ENCODE assay signal across 28 cellular contexts in genomic region chr16:47477680-47478079, GRCh38. TPM values are rescaled to one million over a fixed set of nuclear protein-coding genes. Genes with fewer than 3 reads are reported as not detected.
DNase-seq lines count a peak whose midpoint lies in the region; ATAC-seq, FAIRE-seq and TF ChIP-seq lines count a peak whose summit lies in the region.
"Had no signal": no experiment of that assay in that cellular context is flagged by ENCODE, and none has a peak within 500 bp of the region (broad histone marks: within the 10 kb centered on the region; RNA-seq: fewer than 3 reads in every experiment).

No MANE protein-coding gene starts in this region.

- FAIRE-seq in keratinocyte (lab: Jason Lieb, UNC), result no peak
- FAIRE-seq: A549, GM12891, urothelium cell line had no signal

- H4K20me1 ChIP-seq in mammary epithelial cell (ENCODE audit: insufficient read depth, low read length), result no peaks in the 10 kb centered on the region
- no peaks in the 10 kb centered on the region for H4K20me1 ChIP-seq in keratinocyte (ENCODE audit: control insufficient read depth, extremely low read depth, insufficient read depth, low read length)

- CTCF ChIA-PET in mammary epithelial cell (lab: Charles Lee; ENCODE audit: low non-redundant PET), result no interaction called here

- no peak overlapping the region for H3K4me3 ChIP-seq in mammary epithelial cell (replicated peaks in 1 of 3; ENCODE audit: insufficient read depth in 1 of 3, low read depth in 2 of 3, low read length in 3 of 3)
- no peak overlapping the region for H3K4me3 ChIP-seq in keratinocyte (ENCODE audit: control insufficient read depth in 2 of 3, extremely low read depth in 1 of 3, insufficient read depth in 2 of 3, low read depth in 1 of 3, low read length in 3 of 3)
- H3K4me3 ChIP-seq: A549, GM23338, lower lobe of right lung had no signal

- H3K4me1 ChIP-seq in mammary epithelial cell (ENCODE audit: insufficient read depth, low read length) (peaks cover 9% of the 10 kb centered on the region), keratinocyte (ENCODE audit: control insufficient read depth, extremely low read depth, insufficient read depth, low read length) (peaks cover 13% of the 10 kb centered on the region)
- H3K4me1 ChIP-seq: lower lobe of right lung had no signal

- no peak overlapping the region for H3K9ac ChIP-seq in mammary epithelial cell (ENCODE audit: insufficient read depth, low read length)
- no peak overlapping the region for H3K9ac ChIP-seq in keratinocyte (ENCODE audit: control insufficient read depth, extremely low read depth, insufficient read depth, low read length)
- H3K9ac ChIP-seq: KMS-11 had no signal

- intact Hi-C loops in mammary epithelial cell (cut with micrococcal nuclease), result loop anchor here (2.0 kb wide), 1 partner anchor 17 kb away; the partner anchor contains the start of genes ITFG1 and PHKB

- no TSS peak for BruUV-seq in mammary epithelial cell (replicated peaks; lab: Mats Ljungman, UMichigan)

- WGBS in mammary epithelial cell (ENCODE audit: low coverage, missing lambda C conversion rate), result 56% methylated on average over 1 of the region's 1 CpG

- dilution Hi-C loops in mammary epithelial cell (cut with HindIII; ENCODE audit: low sequenced_read_pairs) (no loop called here), keratinocyte (cut with MboI; ENCODE audit: extremely low pct_ligation_motif_present, low sequenced_read_pairs) (no loop called here)

- H3K4me2 ChIP-seq in mammary epithelial cell (ENCODE audit: insufficient read depth, low read depth, low read length) (no peak overlapping the region), keratinocyte (ENCODE audit: control insufficient read depth, extremely low read depth, insufficient read depth, low read depth, low read length) (no peak overlapping the region)
- H3K4me2 ChIP-seq: A549, GM23338, KMS-11 had no signal

- H2AFZ ChIP-seq in mammary epithelial cell (ENCODE audit: low read depth, low read length) (no peak overlapping the region), keratinocyte (ENCODE audit: control insufficient read depth, low read length) (no peak overlapping the region)
- H2AFZ ChIP-seq: GM23338 had no signal

- in situ Hi-C loops in mammary epithelial cell (cut with MboI; ENCODE audit: low sequenced_read_pairs in 2 of 2), result no loop called here

- H3K9me3 ChIP-seq in mammary epithelial cell (replicated peaks; ENCODE audit: insufficient read depth, low read length), result no peaks in the 10 kb centered on the region
- no peaks in the 10 kb centered on the region for H3K9me3 ChIP-seq in keratinocyte (ENCODE audit: control insufficient read depth, low read depth, low read length)
- H3K9me3 ChIP-seq: A549, lower lobe of right lung had no signal

- no peak for TF ChIP-seq CTCF in mammary epithelial cell (conservative IDR thresholded peaks at IDR 0.05 in 1 of 2, IDR thresholded peaks at IDR 0.05 in 1 of 2; ENCODE audit: extremely low read depth in 1 of 2, insufficient read depth in 1 of 2, low read depth in 1 of 2, low read length in 2 of 2)
- TF ChIP-seq CTCF in keratinocyte (optimal IDR thresholded peaks at IDR 0.05 in 1 of 3, IDR thresholded peaks at IDR 0.05 in 1 of 3, conservative IDR thresholded peaks at IDR 0.05 in 1 of 3; ENCODE audit: extremely low read depth in 1 of 3, insufficient read depth in 2 of 3, low read length in 3 of 3), result no peak

- H3K79me2 ChIP-seq in mammary epithelial cell (ENCODE audit: insufficient read depth, low read length) (peaks cover 40% of the 10 kb centered on the region), keratinocyte (ENCODE audit: control insufficient read depth, insufficient read depth, low read length) (peaks cover 18% of the 10 kb centered on the region)

- H3K27me3 ChIP-seq in mammary epithelial cell (ENCODE audit: insufficient read depth, low read length) (no peaks in the 10 kb centered on the region), keratinocyte (ENCODE audit: control insufficient read depth, extremely low read depth, insufficient read depth, low read length) (no peaks in the 10 kb centered on the region)

- H3K9me1 ChIP-seq in keratinocyte (ENCODE audit: control insufficient read depth, extremely low read depth, insufficient read depth, low read length), result no peaks in the 10 kb centered on the region

- H3K36me3 ChIP-seq in mammary epithelial cell (ENCODE audit: insufficient read depth, low read length) (peaks cover 2% of the 10 kb centered on the region), keratinocyte (ENCODE audit: control insufficient read depth in 2 of 2, extremely low read depth in 1 of 2, insufficient read depth in 2 of 2, low read length in 2 of 2) (no peaks in the 10 kb centered on the region)

- DNase-seq in A172 (ENCODE audit: low spot score) (peak; percentile 3), HPDE6-E6E7 (ENCODE audit: extremely low spot score) (peak; percentile 49), mammary epithelial cell (peak; percentile 46), keratinocyte (ENCODE audit: low read depth, low spot score) (no peak), activated gamma-delta T cell (lab: John Stamatoyannopoulos, UW) (no peak), HT-29 (ENCODE audit: low spot score) (no peak)
- no peak for DNase-seq in activated CD8-positive, alpha-beta memory T cell treated with anti-CD3 and anti-CD28 coated beads, Interleukin-2, amount 50 U/mL, for 48 hours
- DNase-seq: activated CD4-positive, alpha-beta memory T cell treated with anti-CD3 and anti-CD28 coated beads for 36 hours; activated naive CD4-positive, alpha-beta T cell treated with Interleukin-2 at 50 U/mL for 16 hours; anterior cingulate cortex; C1 segment of cervical spinal cord; cerebellar nuclear complex; endodermal cell; foreskin melanocyte; hippocampal formation; islet precursor cell; lower lobe of right lung; NCI-H1048; NCI-H2029 treated with DMSO at 0.1 percent for 48 hours; nucleus accumbens; right cardiac atrium; T-helper 2 cell had no signal

- H3K27ac ChIP-seq in mammary epithelial cell (ENCODE audit: insufficient read depth, low read depth, low read length), result no peak overlapping the region
- peak overlapping the region; percentile 53 for H3K27ac ChIP-seq in keratinocyte (ENCODE audit: control insufficient read depth, insufficient read depth, low read length)
- H3K27ac ChIP-seq: A549, KMS-11, lower lobe of right lung had no signal

- ATAC-seq in HG02938 (IDR thresholded peaks at IDR 0.05; ENCODE audit: unreplicated experiment), result no peak
- ATAC-seq: A549, GM23338, lower lobe of right lung, right cardiac atrium had no signal

RNA-seq across cellular contexts. Expression of gene PHKB, which starts 16.5 kb away (rescaled TPM):
- total RNA-seq in A172 (2014; rRNA removed; shearing (Covaris generic)), result 59.6 and 62.2 TPM in 2 replicates
- total RNA-seq in mammary epithelial cell, result 100 to 1,000 TPM in 1 of 2 donors, 10 to 100 TPM in 1; 57.4 to 100 TPM
- polyA plus RNA-seq in mammary epithelial cell (36.7 TPM), keratinocyte (56.7 to 71.7 TPM (median 60.9 TPM) in 3 replicates)
- polyA minus RNA-seq in mammary epithelial cell (63.9 TPM), keratinocyte (55.4 to 151 TPM (median 92.3 TPM) in 3 replicates)
- polyA plus RNA-seq in keratinocyte (2011; ENCODE audit: low read depth), result 35.6 TPM
- 42.3 and 62.8 TPM in 2 replicates for polyA plus RNA-seq in keratinocyte (2011; cell fraction: cytosol; rRNA removed)
- 64.0 and 78.9 TPM in 2 replicates for polyA plus RNA-seq in keratinocyte (2011; cell fraction: nucleus; rRNA removed)
- polyA plus RNA-seq in keratinocyte (2012; ENCODE audit: low replicate concordance), result 22.6 and 49.3 TPM in 2 replicates
- 50.5 TPM for polyA minus RNA-seq in keratinocyte (2011; cell fraction: cytosol; rRNA and poly(A)+ RNA removed)
- 67.1 and 141 TPM in 2 replicates for polyA minus RNA-seq in keratinocyte (2011; cell fraction: nucleus; rRNA and poly(A)+ RNA removed)
- 19.3 and 24.9 TPM in 2 replicates for total RNA-seq in HT-29 (2014; rRNA removed; shearing (Covaris generic))

RNA-seq across cellular contexts. Expression of gene ITFG1, which starts 16.8 kb away (rescaled TPM):
- 68.9 and 73.8 TPM in 2 replicates for total RNA-seq in A172 (2014; rRNA removed; shearing (Covaris generic))
- total RNA-seq in mammary epithelial cell, result 10 to 100 TPM; 46.0 to 80.2 TPM
- 42.5 TPM for polyA plus RNA-seq in mammary epithelial cell
- polyA minus RNA-seq in mammary epithelial cell, result 46.3 TPM
- 43.2 to 83.8 TPM (median 75.8 TPM) in 3 replicates for polyA plus RNA-seq in keratinocyte
- polyA plus RNA-seq in keratinocyte (2011; ENCODE audit: low read depth), result 27.8 TPM
- 31.0 and 72.4 TPM in 2 replicates for polyA plus RNA-seq in keratinocyte (2011; cell fraction: cytosol; rRNA removed)
- 90.6 and 103 TPM in 2 replicates for polyA plus RNA-seq in keratinocyte (2011; cell fraction: nucleus; rRNA removed)
- polyA plus RNA-seq in keratinocyte (2012; ENCODE audit: low replicate concordance), result 34.4 and 48.0 TPM in 2 replicates
- polyA minus RNA-seq in keratinocyte, result 5.4 to 52.9 TPM (median 29.7 TPM) in 3 replicates
- 32.6 TPM for polyA minus RNA-seq in keratinocyte (2011; cell fraction: cytosol; rRNA and poly(A)+ RNA removed)
- polyA minus RNA-seq in keratinocyte (2011; cell fraction: nucleus; rRNA and poly(A)+ RNA removed), result 51.4 and 83.8 TPM in 2 replicates
- 10.4 and 11.3 TPM in 2 replicates for total RNA-seq in HT-29 (2014; rRNA removed; shearing (Covaris generic))

Comparison
In these comparisons a context has a peak if more than half of its experiments do, and no peak if none do; other contexts are left out.
1. DNase-seq: peak in A172 (single experiment), HPDE6-E6E7 (single experiment) and mammary epithelial cell (single experiment); none in keratinocyte (single experiment), activated gamma-delta T cell (single experiment), activated CD8-positive, alpha-beta memory T cell treated with anti-CD3 and anti-CD28 coated beads, Interleukin-2, amount 50 U/mL, for 48 hours (single experiment) and HT-29 (single experiment).